8 cellular contexts compared by ENCODE assay signal in the genomic region with DNA sequence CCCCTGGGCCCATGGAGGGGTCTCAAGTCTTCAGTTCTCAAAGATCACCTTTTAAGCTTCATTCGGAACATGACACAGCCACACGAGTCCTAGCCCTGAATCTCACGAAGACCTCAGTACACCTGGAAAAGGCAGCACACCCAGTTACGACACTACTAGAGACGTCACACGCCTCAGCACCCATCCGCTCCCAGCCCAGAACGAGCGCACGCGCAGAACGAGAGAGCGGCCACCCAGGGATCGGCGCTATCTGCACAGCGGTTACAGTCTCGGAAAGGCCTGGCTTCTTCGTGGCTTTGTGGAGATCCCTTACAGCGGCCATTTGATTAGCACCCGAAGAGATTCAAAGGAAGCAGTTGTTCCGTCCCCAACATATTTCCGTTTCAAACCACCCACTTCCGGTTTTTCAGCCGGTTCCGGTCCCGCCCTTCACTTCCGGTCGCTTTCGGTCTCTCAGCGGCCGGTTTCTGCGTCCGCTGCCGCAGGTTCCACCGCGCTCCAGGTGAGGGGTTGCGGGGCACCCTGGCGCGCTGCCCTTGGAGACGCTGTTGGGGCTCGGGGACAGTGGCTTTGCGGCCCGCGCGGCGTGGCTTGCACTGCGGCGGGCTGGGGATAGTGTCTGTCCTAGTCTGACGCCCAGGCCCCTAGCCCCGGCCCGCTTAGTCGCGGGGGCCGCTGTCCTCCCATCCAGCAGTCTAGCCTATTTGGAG. TPM values are rescaled to one million over a fixed set of nuclear protein-coding genes. Genes with fewer than 3 reads are reported as not detected.
DNase-seq lines count a peak whose midpoint lies in the region; ATAC-seq, FAIRE-seq and TF ChIP-seq lines count a peak whose summit lies in the region.

A gene with protein sequence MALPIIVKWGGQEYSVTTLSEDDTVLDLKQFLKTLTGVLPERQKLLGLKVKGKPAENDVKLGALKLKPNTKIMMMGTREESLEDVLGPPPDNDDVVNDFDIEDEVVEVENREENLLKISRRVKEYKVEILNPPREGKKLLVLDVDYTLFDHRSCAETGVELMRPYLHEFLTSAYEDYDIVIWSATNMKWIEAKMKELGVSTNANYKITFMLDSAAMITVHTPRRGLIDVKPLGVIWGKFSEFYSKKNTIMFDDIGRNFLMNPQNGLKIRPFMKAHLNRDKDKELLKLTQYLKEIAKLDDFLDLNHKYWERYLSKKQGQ (plus strand): TSS at position 432 of the 710 bp plus-strand sequence. CDS start 5,626 bp downstream, outside the sequence.

- H3K79me2 ChIP-seq in OCI-LY7 (ENCODE audit: insufficient read depth, low read depth, low read length), result peaks cover 9% of the 10 kb centered on the region; the same call in 1 of the 2 replicates

- DNase-seq in D721Med (ENCODE audit: insufficient read length, low spot score), result peak; percentile 57
- DNase-seq in HuH-7 (ENCODE audit: low spot score), result peak; percentile 59
- peak; percentile 92 for DNase-seq in OCI-LY7 (ENCODE audit: low spot score)
- DNase-seq in activated T-cell treated with anti-CD3 and anti-CD28 coated beads for 1 hour (ENCODE audit: low read depth), result peak; percentile 61
- DNase-seq in epidermal melanocyte (ENCODE audit: insufficient read length, low spot score), result peak; percentile 85
- peak; percentile 78 for DNase-seq in middle frontal gyrus (ENCODE audit: extremely low spot score, low spot score)
- peak; percentile 68 for DNase-seq in stimulated activated CD8-positive, alpha-beta memory T cell treated with anti-CD3 and anti-CD28 coated beads, Interleukin-2, amount 100 ng/mL, for 48 hours (ENCODE audit: low read depth in 2 of 2)

- TSS peak; percentile 98 for BruUV-seq in OCI-LY7 (replicated peaks; lab: Mats Ljungman, UMichigan)

- H3K36me3 ChIP-seq in OCI-LY7 (ENCODE audit: insufficient read depth, low read length), result peaks cover 19% of the 10 kb centered on the region

- H3K4me2 ChIP-seq in OCI-LY7 (ENCODE audit: low read length), result peak within 1 kb of the TSS; percentile 75

- intact Hi-C loops in OCI-LY7 (cut with micrococcal nuclease; ENCODE audit: unreplicated experiment), result loop anchor here (2.0 to 5.0 kb wide), 2 partner anchors 54 to 106 kb away; a partner anchor contains a TSS

- H3K4me3 ChIP-seq in OCI-LY7 (ENCODE audit: low read depth, low read length, poor library complexity, severe bottlenecking), result peak within 1 kb of the TSS; percentile 97

- CTCF ChIA-PET in OCI-LY7 (lab: Charles Lee; ENCODE audit: unreplicated experiment), result interaction anchor here (1.0 kb wide), 1 partner anchor 18 kb away, joined by 3 read pairs; no protein-coding TSS in a partner anchor

- no peaks in the 10 kb centered on the region for H4K20me1 ChIP-seq in OCI-LY7 (ENCODE audit: insufficient read depth, low read length)

- peak within 1 kb of the TSS; percentile 72 for H3K27ac ChIP-seq in OCI-LY7 (ENCODE audit: low read depth, low read length, poor library complexity, severe bottlenecking)

- no peak for FAIRE-seq in D721Med (lab: Jason Lieb, UNC)

- peaks cover 17% of the 10 kb centered on the region for H3K4me1 ChIP-seq in OCI-LY7 (ENCODE audit: insufficient read depth, low read length, poor library complexity, severe bottlenecking)

- peak; percentile 93 for ATAC-seq in GM21526 (IDR thresholded peaks at IDR 0.05; ENCODE audit: low FRiP score, unreplicated experiment)

- H3K9me2 ChIP-seq in OCI-LY7 (ENCODE audit: insufficient read depth, low read length), result no peaks in the 10 kb centered on the region

- POLR2A ChIA-PET in OCI-LY7 (lab: Charles Lee), result interaction anchor here (0.9 to 2.7 kb wide), 4 partner anchors 11 to 143 kb away, joined by 3 to 8 read pairs (median 3); no protein-coding TSS in a partner anchor

- TF ChIP-seq CTCF in D721Med (IDR thresholded peaks at IDR 0.05; ENCODE audit: insufficient read depth, missing control alignments), result no peak
- no peak for TF ChIP-seq CTCF in OCI-LY7 (conservative IDR thresholded peaks at IDR 0.05; ENCODE audit: low read length)

- peaks cover 14% of the 10 kb centered on the region; the same call in 1 of the 2 replicates for H3K9me3 ChIP-seq in OCI-LY7 (ENCODE audit: low read length)

- peak within 1 kb of the TSS; percentile 89 for H2AFZ ChIP-seq in OCI-LY7 (ENCODE audit: low read length)

RNA-seq across cellular contexts. Expression of the gene that starts here (rescaled TPM):
- total RNA-seq in OCI-LY7 (2014; rRNA removed; shearing (Covaris generic)), result 7.7 and 11.3 TPM in 2 replicates
- total RNA-seq in OCI-LY7 (2022), result 24.9 and 29.8 TPM in 2 replicates

Comparison
In these comparisons a context has a peak if more than half of its experiments do, and no peak if none do; other contexts are left out.
1. Peak in every context shown above with its lines: DNase-seq, ATAC-seq, H3K4me3 ChIP-seq and H3K27ac ChIP-seq.